ENCODE assay signal across 10 cellular contexts in the genomic region with DNA sequence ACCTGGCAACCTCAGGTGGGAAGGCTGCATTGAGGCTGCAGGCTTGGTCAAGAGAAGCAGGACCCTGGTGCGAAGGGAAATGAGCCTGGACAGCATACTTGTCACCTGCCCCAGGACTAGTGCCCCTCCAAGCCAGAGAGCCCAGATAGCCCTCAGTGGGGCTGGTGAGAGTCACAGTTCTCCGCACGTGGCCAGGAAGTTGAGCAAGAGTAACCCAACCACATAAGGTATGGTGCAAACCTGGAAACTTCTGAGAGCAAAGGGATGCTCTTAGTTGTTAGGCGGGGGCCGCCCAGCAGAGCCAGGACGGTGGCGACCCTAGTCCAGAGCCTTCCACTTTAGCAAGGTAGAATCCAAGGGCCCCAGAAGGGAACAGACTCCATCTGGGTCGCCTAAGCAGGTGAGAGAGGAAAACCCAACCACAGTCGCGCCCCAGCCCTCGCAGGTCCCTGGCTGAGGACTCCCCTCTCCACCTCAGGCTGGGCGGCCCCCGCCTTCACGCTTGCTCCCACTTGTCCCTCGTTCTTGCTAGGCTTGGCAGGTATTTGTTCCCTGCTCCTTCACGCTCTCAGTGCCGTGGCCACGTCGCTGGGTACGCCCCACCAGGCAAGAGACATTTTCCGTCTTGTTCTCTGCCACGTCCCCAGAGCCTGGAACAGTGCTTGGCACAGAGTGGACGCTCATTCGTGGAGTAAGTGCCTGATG. TPM values are rescaled to one million over a fixed set of nuclear protein-coding genes. Genes with fewer than 3 reads are reported as not detected.
A peak's percentile ranks its signal among the peaks of the same experiment; 100 is the strongest.
DNase-seq lines count a peak whose midpoint lies in the region; ATAC-seq, FAIRE-seq and TF ChIP-seq lines count a peak whose summit lies in the region.
"Had no signal": no experiment of that assay in that cellular context is flagged by ENCODE, and none has a peak within 500 bp of the region (broad histone marks: within the 10 kb centered on the region; RNA-seq: fewer than 3 reads in every experiment).

No MANE protein-coding gene starts in this region.

- H3K27me3 Mint-ChIP-seq in CD8-positive, alpha-beta memory T cell = peaks cover 0 to 2% of the 10 kb centered on the region in 2 donors

- ATAC-seq in GM21447 (IDR thresholded peaks at IDR 0.05; ENCODE audit: unreplicated experiment) = no peak

- no peaks in the 10 kb centered on the region for H3K27me3 ChIP-seq in CD8-positive, alpha-beta memory T cell (ENCODE audit: insufficient read depth, low read length, poor library complexity, severe bottlenecking)
- H3K27me3 ChIP-seq in NT2/D1 (ENCODE audit: insufficient read depth, insufficient read length) (peaks cover 12% of the 10 kb centered on the region), esophagus (ENCODE audit: control insufficient read depth in 1 of 2, insufficient read depth in 2 of 2, low read length in 2 of 2) (no peaks in the 10 kb centered on the region), neutrophil (no peaks in the 10 kb centered on the region)

- no peaks in the 10 kb centered on the region for H3K9me3 Mint-ChIP-seq in CD8-positive, alpha-beta memory T cell

- POLR2A ChIA-PET in CD8-positive, alpha-beta memory T cell (lab: Charles Lee) = interaction anchor here (0.6 to 1.9 kb wide), 3 partner anchors 35 to 448 kb away, joined by 3 to 20 read pairs (median 3); no protein-coding TSS in a partner anchor

- peak overlapping the region; percentile 75 for H3K9ac ChIP-seq in NT2/D1 (ENCODE audit: insufficient read length, low read depth)

- DNase-seq in CD8-positive, alpha-beta memory T cell = peak in 2 of 5 donors; percentile 38 to 53
- DNase-seq in NT2/D1 (ENCODE audit: low read depth, low spot score) (no peak), NCI-H510A treated with DMSO at 0.1 percent for 48 hours (lab: John Stamatoyannopoulos, UW) (no peak), EL (no peak), GM12892 (ENCODE audit: insufficient read length) (no peak)
- DNase-seq: dermis blood vessel endothelial cell had no signal

- CTCF ChIA-PET in CD8-positive, alpha-beta memory T cell (lab: Charles Lee) = interaction anchor here (0.6 to 5.2 kb wide), 20 partner anchors 8 to 441 kb away, joined by 3 to 178 read pairs (median 5); partner anchors contain the start of genes INO80, RAD51, RHOV and SPINT1

- no peaks in the 10 kb centered on the region for H3K9me3 ChIP-seq in CD8-positive, alpha-beta memory T cell (ENCODE audit: low read length)
- H3K9me3 ChIP-seq in NT2/D1 (ENCODE audit: insufficient read depth, low read length) = no peaks in the 10 kb centered on the region
- no peaks in the 10 kb centered on the region for H3K9me3 ChIP-seq in esophagus (ENCODE audit: control insufficient read depth in 2 of 2, insufficient read depth in 1 of 2, low read depth in 1 of 2, low read length in 1 of 2)
- H3K9me3 ChIP-seq in neutrophil = no peaks in the 10 kb centered on the region

- peak overlapping the region; percentile 58 to 99 (median 99) for H3K4me3 Mint-ChIP-seq in CD8-positive, alpha-beta memory T cell

- no peaks in the 10 kb centered on the region for H3K36me3 ChIP-seq in CD8-positive, alpha-beta memory T cell (ENCODE audit: insufficient read depth, low read length)
- H3K36me3 ChIP-seq in NT2/D1 (ENCODE audit: insufficient read depth, insufficient read length, low read length) (peaks cover 21% of the 10 kb centered on the region), esophagus (ENCODE audit: control insufficient read depth in 2 of 2, insufficient read depth in 2 of 2, low read length in 1 of 2) (no peaks in the 10 kb centered on the region), neutrophil (peaks cover 19% of the 10 kb centered on the region)

- FAIRE-seq in GM12892 (lab: Jason Lieb, UNC) = no peak
- FAIRE-seq: G401.6 had no signal

- peaks cover 39 to 52% (median 43%) of the 10 kb centered on the region in 3 donors for H3K4me1 Mint-ChIP-seq in CD8-positive, alpha-beta memory T cell

- H3K27ac Mint-ChIP-seq in CD8-positive, alpha-beta memory T cell = peak overlapping the region; percentile 28 to 99 (median 98)

- no peak for TF ChIP-seq CTCF in neutrophil (IDR thresholded peaks at IDR 0.05)

- no peak overlapping the region for H3K27ac ChIP-seq in CD8-positive, alpha-beta memory T cell (ENCODE audit: low read depth, low read length)
- H3K27ac ChIP-seq in esophagus (ENCODE audit: low read depth in 2 of 2, low read length in 1 of 2) (peak overlapping the region; percentile 67 to 91), neutrophil (peak overlapping the region; percentile 94)

- H3K36me3 Mint-ChIP-seq in CD8-positive, alpha-beta memory T cell = peaks cover 0 to 30% (median 6%) of the 10 kb centered on the region in 3 donors

- TF ChIP-seq POLR2A in GM12892 (IDR thresholded peaks at IDR 0.05; ENCODE audit: low read depth, low read length) = no peak

- peaks cover 19% of the 10 kb centered on the region for H3K4me1 ChIP-seq in CD8-positive, alpha-beta memory T cell (ENCODE audit: insufficient read depth, low read length)
- peaks cover 4% of the 10 kb centered on the region for H3K4me1 ChIP-seq in NT2/D1 (ENCODE audit: insufficient read depth, insufficient read length)
- peaks cover 0 to 19% of the 10 kb centered on the region in 2 donors for H3K4me1 ChIP-seq in esophagus (ENCODE audit: control insufficient read depth in 2 of 2, insufficient read depth in 2 of 2, low read length in 1 of 2)
- peaks cover 48 to 58% of the 10 kb centered on the region in 2 experiments for H3K4me1 ChIP-seq in neutrophil (ENCODE audit: control insufficient read depth in 1 of 2, insufficient read depth in 1 of 2, low read depth in 1 of 2, low read length in 1 of 2)

- no peak overlapping the region for H3K4me3 ChIP-seq in CD8-positive, alpha-beta memory T cell (ENCODE audit: low read length)
- H3K4me3 ChIP-seq in NT2/D1 (ENCODE audit: insufficient read length, low read depth) = no peak overlapping the region
- peak overlapping the region in 1 of 2 donors; percentile 86 for H3K4me3 ChIP-seq in esophagus (ENCODE audit: low read depth in 1 of 2, low read length in 2 of 2)
- peak overlapping the region; percentile 81 to 98 for H3K4me3 ChIP-seq in neutrophil (ENCODE audit: low read depth in 1 of 2, low read length in 1 of 2)

- 62 to 68% methylated on average over 24 of the region's 24 CpGs for WGBS in esophagus, 2 donors

RNA-seq across cellular contexts. Expression of gene VPS18, which starts 1.1 kb away (rescaled TPM):
- total RNA-seq in CD8-positive, alpha-beta memory T cell = 10 to 100 TPM; 17.2 to 17.8 TPM
- polyA plus RNA-seq in CD8-positive, alpha-beta memory T cell = 23.0 TPM
- polyA plus RNA-seq in esophagus = 1 to 10 TPM; 6.8 to 7.6 TPM
- polyA plus RNA-seq in GM12892 (2012; ENCODE audit: missing spikeins) = 4.0 TPM

RNA-seq across cellular contexts. Expression of gene RHOV, which starts 19.1 kb away (rescaled TPM):
- under 1 TPM; 0.24 to 0.40 TPM for total RNA-seq in CD8-positive, alpha-beta memory T cell
- not detected for polyA plus RNA-seq in CD8-positive, alpha-beta memory T cell
- 100 to 1,000 TPM; 137 to 138 TPM for polyA plus RNA-seq in esophagus
- 15.1 TPM for polyA plus RNA-seq in GM12892 (2012; ENCODE audit: missing spikeins)

RNA-seq across cellular contexts. Expression of gene DLL4, which starts 36.0 kb away (rescaled TPM):
- total RNA-seq in CD8-positive, alpha-beta memory T cell = not detected
- polyA plus RNA-seq in CD8-positive, alpha-beta memory T cell = not detected
- polyA plus RNA-seq in esophagus = 1 to 10 TPM; 1.8 to 1.9 TPM
- 0.17 TPM for polyA plus RNA-seq in GM12892 (2012; ENCODE audit: missing spikeins)

RNA-seq across cellular contexts. Expression of gene SPINT1, which starts 49.3 kb away (rescaled TPM):
- 1 to 10 TPM; 6.7 to 7.6 TPM for total RNA-seq in CD8-positive, alpha-beta memory T cell
- 3.1 TPM for polyA plus RNA-seq in CD8-positive, alpha-beta memory T cell
- 100 to 1,000 TPM; 161 to 191 TPM for polyA plus RNA-seq in esophagus
- 7.6 TPM for polyA plus RNA-seq in GM12892 (2012; ENCODE audit: missing spikeins)

Comparison
In these comparisons a context has a peak if more than half of its experiments do, and no peak if none do; other contexts are left out.
1. H3K4me3 ChIP-seq: peak in neutrophil (2 of 2); none in CD8-positive, alpha-beta memory T cell (single experiment) and NT2/D1 (single experiment).
2. RNA of gene RHOV, which starts 19.1 kb away (polyA plus RNA-seq): 137 to 138 TPM in esophagus; not detected in CD8-positive, alpha-beta memory T cell (single experiment); every median in the first group is over 100 times any median in the second.